21 cellular contexts compared by ENCODE assay signal in genomic region chrY:19290925-19291324, GRCh38.
DNase-seq lines count a peak whose midpoint lies in the region; ATAC-seq, FAIRE-seq and TF ChIP-seq lines count a peak whose summit lies in the region.
"Had no signal": no experiment of that assay in that cellular context is flagged by ENCODE, and none has a peak within 500 bp of the region (broad histone marks: within the 10 kb centered on the region; RNA-seq: fewer than 3 reads in every experiment).

No MANE protein-coding gene starts in this region.

- H4K5ac ChIP-seq in H1 (ENCODE audit: insufficient read length, low read depth, low read length): no peak overlapping the region

- no peaks in the 10 kb centered on the region for H3K27me3 ChIP-seq in GM23338 (ENCODE audit: insufficient read depth)
- no peaks in the 10 kb centered on the region for H3K27me3 ChIP-seq in H1 (replicated peaks in 1 of 4; ENCODE audit: control insufficient read depth in 3 of 4, extremely low read depth in 1 of 4, insufficient read depth in 3 of 4, low read length in 3 of 4)
- H3K27me3 ChIP-seq: BLaER1 treated with 17β-estradiol and CSF1 and Interleukin-3, amounts not matched to agents 10 nM and 100 nM had no signal

- H3K4me3 ChIP-seq in GM23338 (no peak overlapping the region), H1 (ENCODE audit: extremely low read depth in 1 of 4, insufficient read depth in 2 of 4, low read depth in 3 of 4, low read length in 4 of 4) (no peak overlapping the region)
- H3K4me3 ChIP-seq: A549; BLaER1 treated with 17β-estradiol and CSF1 and Interleukin-3, amounts not matched to agents 10 nM and 100 nM had no signal

- POLR2A ChIA-PET in H1 (lab: Charles Lee; ENCODE audit: partially characterized antibody): no interaction called here

- no peak overlapping the region for H3K23ac ChIP-seq in H1 (ENCODE audit: insufficient read length)

- H3K9me2 ChIP-seq in GM23338 (ENCODE audit: insufficient read depth): no peaks in the 10 kb centered on the region

- H3K9ac ChIP-seq in H1 (replicated peaks in 1 of 4; ENCODE audit: extremely low read depth in 1 of 4, low read depth in 3 of 4, low read length in 3 of 4): no peak overlapping the region
- H3K9ac ChIP-seq: BLaER1 treated with 17β-estradiol and CSF1 and Interleukin-3, amounts not matched to agents 10 nM and 100 nM had no signal

- peaks cover 13% of the 10 kb centered on the region for H3K4me1 ChIP-seq in GM23338 (ENCODE audit: insufficient read depth)
- peaks cover 0 to 2% (median 0%) of the 10 kb centered on the region in 4 experiments; a peak in 1 of 7 replicates for H3K4me1 ChIP-seq in H1 (replicated peaks in 1 of 4; ENCODE audit: control insufficient read depth in 3 of 4, insufficient read depth in 4 of 4, low read length in 3 of 4)
- H3K4me1 ChIP-seq: A549; BLaER1 treated with 17β-estradiol and CSF1 and Interleukin-3, amounts not matched to agents 10 nM and 100 nM; Caco-2 had no signal

- H2BK15ac ChIP-seq in H1 (ENCODE audit: low read length): no peak overlapping the region

- DNase-seq in GM23338 (ENCODE audit: low spot score) (peak; percentile 21), H1 (ENCODE audit: low read depth in 1 of 2, low spot score in 2 of 2) (no peak), iPS-NIHi11 (ENCODE audit: low spot score) (peak; percentile 1), hepatic stellate cell (ENCODE audit: low spot score) (no peak), left ventricle myocardium superior (no peak)
- DNase-seq: AML-193; Caco-2; Calu3; CD4-positive, alpha-beta T cell; CD8-positive, alpha-beta T cell; DMS79 treated with DMSO at 0.1 percent for 48 hours; GF-D8 had no signal

- H4K20me1 ChIP-seq in GM23338 (replicated peaks; ENCODE audit: insufficient read depth) (no peaks in the 10 kb centered on the region), H1 (replicated peaks in 1 of 2; ENCODE audit: control insufficient read depth in 1 of 2, insufficient read depth in 2 of 2, low read length in 2 of 2) (no peaks in the 10 kb centered on the region)
- H4K20me1 ChIP-seq: BLaER1 treated with 17β-estradiol and CSF1 and Interleukin-3, amounts not matched to agents 10 nM and 100 nM had no signal

- intact Hi-C loops in left ventricle myocardium superior (cut with micrococcal nuclease): no loop called here

- peaks cover 13% of the 10 kb centered on the region; the same call in 2 of the 3 replicates for H3K4me1 Mint-ChIP-seq in GM23338
- H3K4me1 Mint-ChIP-seq: B cell had no signal

- H2AFZ ChIP-seq in GM23338 (no peak overlapping the region), H1 (ENCODE audit: low read length) (no peak overlapping the region)

- H3K27ac Mint-ChIP-seq in GM23338: no peak overlapping the region
- H3K27ac Mint-ChIP-seq: B cell; CD4-positive, alpha-beta T cell; CD8-positive, alpha-beta T cell had no signal

- no peak overlapping the region for H3K14ac ChIP-seq in H1 (ENCODE audit: insufficient read length)

- H3K79me2 ChIP-seq in GM23338 (replicated peaks; ENCODE audit: insufficient read depth) (no peaks in the 10 kb centered on the region), H1 (ENCODE audit: control insufficient read depth in 1 of 2, insufficient read depth in 2 of 2, low read length in 2 of 2) (no peaks in the 10 kb centered on the region)

- TF ChIP-seq EP300 in H1 (IDR thresholded peaks at IDR 0.05; ENCODE audit: borderline replicate concordance in 1 of 2, low read depth in 2 of 2, low read length in 2 of 2): no peak

- H4K91ac ChIP-seq in H1 (replicated peaks; ENCODE audit: insufficient read length, low read length): no peak overlapping the region

- no peak overlapping the region for H2BK20ac ChIP-seq in H1 (ENCODE audit: low read length)

- H3K56ac ChIP-seq in H1 (replicated peaks; ENCODE audit: insufficient read length, low read depth, low read length): no peak overlapping the region

- no peak overlapping the region for H3K4ac ChIP-seq in H1 (replicated peaks; ENCODE audit: insufficient read length, low read depth, low read length)

- TF ChIP-seq POLR2A in H1 (IDR thresholded peaks at IDR 0.05; ENCODE audit: control extremely low read depth in 1 of 2, low read depth in 2 of 2, low read length in 2 of 2): no peak

- TF ChIP-seq CTCF in GM23338 (conservative IDR thresholded peaks at IDR 0.05; ENCODE audit: low read depth in 2 of 2) (no peak), H1 (IDR thresholded peaks at IDR 0.05; ENCODE audit: control extremely low read depth in 1 of 3, insufficient read depth in 1 of 3, low read depth in 1 of 3, low read length in 3 of 3) (no peak)

- H3F3A ChIP-seq in GM23338 (replicated peaks; ENCODE audit: low read depth): no peaks in the 10 kb centered on the region

- no peak for TF ChIP-seq RAD21 in H1 (IDR thresholded peaks at IDR 0.05 in 1 of 2, conservative IDR thresholded peaks at IDR 0.05 in 1 of 2; ENCODE audit: low read depth in 2 of 2, low read length in 2 of 2)

- peak; percentile 91 for FAIRE-seq in H1 (lab: Jason Lieb, UNC)
- FAIRE-seq: A549, D721Med, G401.6, GM12891, GM19239 had no signal

- H3K36me3 ChIP-seq in GM23338 (ENCODE audit: insufficient read depth): no peaks in the 10 kb centered on the region
- H3K36me3 ChIP-seq in H1 (ENCODE audit: control insufficient read depth in 2 of 4, insufficient read depth in 4 of 4, low read length in 3 of 4): no peaks in the 10 kb centered on the region
- H3K36me3 ChIP-seq: BLaER1 treated with 17β-estradiol and CSF1 and Interleukin-3, amounts not matched to agents 10 nM and 100 nM had no signal

- no peak overlapping the region for H3K27ac ChIP-seq in GM23338 (ENCODE audit: low read depth)
- H3K27ac ChIP-seq in H1 (ENCODE audit: low read depth, low read length): no peak overlapping the region
- H3K27ac ChIP-seq: 22Rv1; A549; BLaER1 treated with 17β-estradiol and CSF1 and Interleukin-3, amounts not matched to agents 10 nM and 100 nM; C4-2B had no signal

- peak; percentile 78 for ATAC-seq in GM23338
- ATAC-seq in left ventricle myocardium superior: no peak
- ATAC-seq: A549; CD8-positive, alpha-beta T cell had no signal

- no peaks in the 10 kb centered on the region for H3K79me1 ChIP-seq in H1 (ENCODE audit: low read depth, low read length)

- 3% methylated on average over 2 of the region's 2 CpGs; no CpG with 5 or more reads in 1 of the 2 experiments for WGBS in H1 (ENCODE audit: extremely low coverage in 1 of 2, insufficient coverage in 1 of 2, insufficient read length in 1 of 2, insufficient replicate concordance in 2 of 2, low coverage in 1 of 2, low lambda C conversion rate in 2 of 2, missing lambda C conversion rate in 1 of 2), 2 experiments

- no peak overlapping the region for H2BK5ac ChIP-seq in H1 (ENCODE audit: low read depth, low read length)

- H2BK120ac ChIP-seq in H1 (replicated peaks; ENCODE audit: low read depth, low read length): no peak overlapping the region

- no peaks in the 10 kb centered on the region for H3K27me3 Mint-ChIP-seq in GM23338 (ENCODE audit: insufficient read depth, low read depth, poor library complexity)
- H3K27me3 Mint-ChIP-seq: B cell; CD4-positive, alpha-beta T cell had no signal

- H3K4me2 ChIP-seq in GM23338: peak overlapping the region; percentile 67
- H3K4me2 ChIP-seq in H1 (ENCODE audit: insufficient read depth in 1 of 2, low read depth in 2 of 2, low read length in 2 of 2): peak overlapping the region in 1 of 2 experiments; percentile 13; a peak in 1 of 4 replicates
- H3K4me2 ChIP-seq: A549; BLaER1 treated with 17β-estradiol and CSF1 and Interleukin-3, amounts not matched to agents 10 nM and 100 nM had no signal

- no peak overlapping the region for H2BK12ac ChIP-seq in H1 (ENCODE audit: low read depth, low read length)

- H3K18ac ChIP-seq in H1 (ENCODE audit: extremely low read depth, low read length): no peak overlapping the region

- no peaks in the 10 kb centered on the region for H3K9me3 ChIP-seq in H1 (ENCODE audit: insufficient read depth in 2 of 2, low read depth in 1 of 2, low read length in 1 of 2)
- H3K9me3 ChIP-seq: A549; BLaER1 treated with 17β-estradiol and CSF1 and Interleukin-3, amounts not matched to agents 10 nM and 100 nM; Caco-2 had no signal

- no peak overlapping the region for H3K4me3 Mint-ChIP-seq in GM23338
- H3K4me3 Mint-ChIP-seq: B cell; CD4-positive, alpha-beta T cell; CD8-positive, alpha-beta T cell had no signal

- no peaks in the 10 kb centered on the region for H3K23me2 ChIP-seq in H1 (ENCODE audit: low read depth, low read length)

- H3K36me3 Mint-ChIP-seq in GM23338 (ENCODE audit: low read depth): no peaks in the 10 kb centered on the region
- H3K36me3 Mint-ChIP-seq: CD8-positive, alpha-beta T cell had no signal

- CTCF ChIA-PET in H1 (lab: Charles Lee; ENCODE audit: partially characterized antibody): no interaction called here

- no peak overlapping the region for H4K8ac ChIP-seq in H1 (ENCODE audit: extremely low read depth, insufficient read depth, low read length)

- peaks cover 3% of the 10 kb centered on the region; the same call in 1 of the 3 replicates for H3K9me3 Mint-ChIP-seq in GM23338
- H3K9me3 Mint-ChIP-seq: CD4-positive, alpha-beta T cell; CD8-positive, alpha-beta T cell had no signal

- H2AK5ac ChIP-seq in H1 (ENCODE audit: low read depth, low read length): no peak overlapping the region

TF ChIP-seq in GM23338, 12 proteins besides CTCF, POLR2A, EP300 and RAD21 (continues in another document):
- no peak for TF ChIP-seq JUNB (IDR thresholded peaks at IDR 0.05; ENCODE audit: unreplicated experiment)
- no peak for TF ChIP-seq EZH2phosphoT487 (IDR thresholded peaks at IDR 0.05; ENCODE audit: unreplicated experiment)

TF ChIP-seq in H1, 55 proteins besides CTCF, POLR2A, EP300 and RAD21:
- TF ChIP-seq BCL11A (IDR thresholded peaks at IDR 0.05; ENCODE audit: low read depth in 2 of 2, low read length in 2 of 2) (no peak), NANOG (IDR thresholded peaks at IDR 0.05; ENCODE audit: insufficient read depth, low read depth, low read length, poor library complexity, severe bottlenecking) (peak; percentile 39), SIRT6 (IDR thresholded peaks at IDR 0.05; ENCODE audit: low read length) (no peak)
TF ChIP-seq in H1: peak in this region for 1.

Comparison
In these comparisons a context has a peak if more than half of its experiments do, and no peak if none do; other contexts are left out.
1. DNase-seq: peak in GM23338 (single experiment) and iPS-NIHi11 (single experiment); none in H1 (0 of 2), hepatic stellate cell (single experiment) and left ventricle myocardium superior (single experiment).